ENCODE assay signal across 1 cellular context in the genomic region with DNA sequence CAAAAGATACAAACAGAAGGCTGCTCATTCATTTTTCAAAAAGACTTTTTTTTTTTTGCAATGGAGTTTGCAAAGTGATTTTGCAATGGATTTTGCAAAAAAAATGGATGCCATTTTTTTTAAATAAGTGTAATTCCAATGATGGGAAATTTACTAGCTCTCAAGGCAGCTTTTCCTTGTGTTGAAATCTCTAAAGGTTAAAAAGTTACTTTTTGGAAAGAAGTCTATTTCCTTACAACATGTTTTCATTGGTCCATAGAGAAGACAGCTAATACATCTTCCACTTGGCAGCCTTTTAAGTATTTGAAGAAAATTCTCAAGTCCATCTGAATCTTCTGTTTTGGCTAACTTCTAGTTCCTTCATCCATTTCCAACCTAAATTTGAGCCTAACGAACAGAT.
TF ChIP-seq lines count a peak whose summit lies in the region.

No MANE protein-coding gene starts in this region.

TF ChIP-seq in HepG2, 621 proteins besides CTCF, POLR2A, EP300 and RAD21 (continued from another document):
- TF ChIP-seq, protein P1, sequence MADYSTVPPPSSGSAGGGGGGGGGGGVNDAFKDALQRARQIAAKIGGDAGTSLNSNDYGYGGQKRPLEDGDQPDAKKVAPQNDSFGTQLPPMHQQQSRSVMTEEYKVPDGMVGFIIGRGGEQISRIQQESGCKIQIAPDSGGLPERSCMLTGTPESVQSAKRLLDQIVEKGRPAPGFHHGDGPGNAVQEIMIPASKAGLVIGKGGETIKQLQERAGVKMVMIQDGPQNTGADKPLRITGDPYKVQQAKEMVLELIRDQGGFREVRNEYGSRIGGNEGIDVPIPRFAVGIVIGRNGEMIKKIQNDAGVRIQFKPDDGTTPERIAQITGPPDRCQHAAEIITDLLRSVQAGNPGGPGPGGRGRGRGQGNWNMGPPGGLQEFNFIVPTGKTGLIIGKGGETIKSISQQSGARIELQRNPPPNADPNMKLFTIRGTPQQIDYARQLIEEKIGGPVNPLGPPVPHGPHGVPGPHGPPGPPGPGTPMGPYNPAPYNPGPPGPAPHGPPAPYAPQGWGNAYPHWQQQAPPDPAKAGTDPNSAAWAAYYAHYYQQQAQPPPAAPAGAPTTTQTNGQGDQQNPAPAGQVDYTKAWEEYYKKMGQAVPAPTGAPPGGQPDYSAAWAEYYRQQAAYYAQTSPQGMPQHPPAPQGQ (CRISPR knock-in tag; IDR thresholded peaks at IDR 0.05; ENCODE audit: borderline replicate concordance) = no peak
- TF ChIP-seq, protein P2, sequence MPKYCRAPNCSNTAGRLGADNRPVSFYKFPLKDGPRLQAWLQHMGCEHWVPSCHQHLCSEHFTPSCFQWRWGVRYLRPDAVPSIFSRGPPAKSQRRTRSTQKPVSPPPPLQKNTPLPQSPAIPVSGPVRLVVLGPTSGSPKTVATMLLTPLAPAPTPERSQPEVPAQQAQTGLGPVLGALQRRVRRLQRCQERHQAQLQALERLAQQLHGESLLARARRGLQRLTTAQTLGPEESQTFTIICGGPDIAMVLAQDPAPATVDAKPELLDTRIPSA (CRISPR knock-in tag; IDR thresholded peaks at IDR 0.05; ENCODE audit: borderline replicate concordance) = no peak
